Comparison of ENCODE assay signal across 1 cellular context in the genomic region with DNA sequence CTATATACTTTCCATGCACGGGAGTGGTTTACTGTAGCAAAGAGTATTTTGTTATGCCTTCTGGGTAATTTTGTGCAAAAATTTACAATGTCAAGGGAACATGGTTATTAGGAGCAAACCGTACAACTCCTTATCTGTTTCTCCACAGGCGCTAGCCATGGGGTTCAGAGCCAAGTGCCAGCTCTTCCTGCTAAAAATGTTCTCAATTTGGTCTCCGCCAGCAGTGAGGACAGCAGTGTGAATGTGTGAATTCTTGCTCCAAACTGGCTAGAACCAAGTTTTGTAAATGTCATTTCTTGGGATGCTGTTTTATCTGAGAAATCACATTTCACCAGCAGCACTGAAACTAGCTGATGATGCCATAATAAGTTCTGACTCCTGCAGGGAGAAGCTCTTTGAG.
TF ChIP-seq lines count a peak whose summit lies in the region.

No MANE protein-coding gene starts in this region.

TF ChIP-seq in endothelial cell of umbilical vein, 7 proteins besides CTCF, POLR2A, EP300 and RAD21:
- TF ChIP-seq EZH2 (IDR thresholded peaks at IDR 0.05; ENCODE audit: borderline replicate concordance, low read depth, low read length, severe bottlenecking) (no peak), MYC (IDR thresholded peaks at IDR 0.05; ENCODE audit: low read depth, low read length) (no peak), GATA2 (IDR thresholded peaks at IDR 0.05; ENCODE audit: insufficient read depth, insufficient read length, low read depth, low read length) (no peak), JUN (IDR thresholded peaks at IDR 0.05; ENCODE audit: borderline replicate concordance, insufficient read depth, insufficient read length, low read depth) (no peak), MAX (IDR thresholded peaks at IDR 0.05; ENCODE audit: insufficient read depth, insufficient read length) (no peak), FOS (IDR thresholded peaks at IDR 0.05; ENCODE audit: borderline replicate concordance, insufficient read depth, low read length) (no peak), POLR2AphosphoS5 (IDR thresholded peaks at IDR 0.05; ENCODE audit: insufficient read depth, low read depth, low read length) (no peak)
